29 cellular contexts compared by ENCODE assay signal in the genomic region with DNA sequence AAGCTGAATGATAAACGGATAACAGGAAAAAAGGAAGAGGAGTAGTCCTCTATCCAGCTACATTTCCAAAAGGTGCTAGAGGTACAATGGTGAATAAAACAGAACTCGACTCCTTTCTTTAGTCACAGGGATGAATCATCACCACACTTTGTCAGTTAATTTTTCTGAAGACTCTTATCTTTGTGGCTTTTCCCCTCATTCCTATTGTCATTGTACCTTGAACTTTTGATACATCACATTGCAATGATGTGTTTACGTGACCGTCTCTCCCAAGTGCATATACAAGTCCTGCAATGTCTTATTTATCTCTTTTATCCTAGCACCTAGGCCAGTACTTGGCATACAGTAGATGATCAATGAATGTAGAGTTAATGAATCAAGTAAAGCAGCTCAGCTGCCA.
"Had no signal": no experiment of that assay in that cellular context is flagged by ENCODE, and none has a peak within 500 bp of the region (broad histone marks: within the 10 kb centered on the region; RNA-seq: fewer than 3 reads in every experiment).

No MANE protein-coding gene starts in this region.

- FAIRE-seq: small intestine had no signal

- H3K4me3 Mint-ChIP-seq: natural killer cell; nephron; neural progenitor cell; stimulated activated memory B cell treated with anti-CD40 and anti-IgM and Interleukin-4, amounts not matched to agents 10 μg/mL and 1 μg/mL and 100 μg/mL, for 72 hours; stimulated activated naive CD8-positive, alpha-beta T cell treated with anti-CD3 and anti-CD28 coated beads, Interleukin-15, amount 100 ng/mL, for 72 hours; type B pancreatic cell had no signal

- H2AFZ ChIP-seq: neural progenitor cell, parathyroid adenoma had no signal

- DNase-seq: natural killer cell; occipital lobe; ovary; posterior cingulate gyrus; psoas muscle; right cardiac atrium; right lobe of liver; sigmoid colon; small intestine; stimulated activated CD4-positive, alpha-beta T cell treated with anti-CD3 and anti-CD28 coated beads, Interleukin-15, amount 100 ng/mL, for 24 hours; stimulated activated CD4-positive, alpha-beta T cell treated with anti-CD3 and anti-CD28 coated beads, Interleukin-4, amount 100 ng/mL, for 1 hour; stimulated activated CD4-positive, alpha-beta T cell treated with anti-CD3 and anti-CD28 coated beads, Interleukin-4, amount 100 ng/mL, for 4 hours; stimulated activated CD8-positive, alpha-beta memory T cell treated with anti-CD3 and anti-CD28 coated beads, Interleukin-4, amount 100 ng/mL, for 48 hours; stimulated activated naive CD4-positive, alpha-beta T cell; stimulated activated naive CD8-positive, alpha-beta T cell treated with anti-CD3 and anti-CD28 coated beads, Interleukin-15, amount 100 ng/mL, for 72 hours; stimulated activated naive CD8-positive, alpha-beta T cell treated with anti-CD3 and anti-CD28 coated beads, Interleukin-15, Interleukin-2, amounts not matched to agents 100 U/mL and 50 U/mL, for 24 hours; substantia nigra; testis; tibial artery; transverse colon; upper lobe of right lung; uterus had no signal

- H3K36me3 Mint-ChIP-seq: natural killer cell; neural progenitor cell; stimulated activated memory B cell treated with anti-CD40 and anti-IgM and Interleukin-4, amounts not matched to agents 10 μg/mL and 1 μg/mL and 100 μg/mL, for 72 hours; type B pancreatic cell had no signal

- H3K4me2 ChIP-seq: neural progenitor cell had no signal

- H3K9ac ChIP-seq: neural progenitor cell, parathyroid adenoma had no signal

- ATAC-seq: natural killer cell; psoas muscle; right cardiac atrium; right lobe of liver; stimulated activated memory B cell treated with anti-CD40 and anti-IgM and Interleukin-4, amounts not matched to agents 10 μg/mL and 1 μg/mL and 100 μg/mL, for 72 hours; stimulated activated naive CD8-positive, alpha-beta T cell treated with anti-CD3 and anti-CD28 coated beads, Interleukin-15, amount 100 ng/mL, for 72 hours; stimulated activated naive CD8-positive, alpha-beta T cell treated with anti-CD3 and anti-CD28 coated beads, Interleukin-15, Interleukin-2, amounts not matched to agents 100 U/mL and 50 U/mL, for 24 hours; upper lobe of right lung had no signal

- H3K9me3 ChIP-seq: ovary, psoas muscle, right lobe of liver, sigmoid colon, suprapubic skin, testis, tibial artery, transverse colon, upper lobe of right lung, uterus had no signal

- H3K4me3 ChIP-seq: neural progenitor cell, ovary, psoas muscle, right lobe of liver, sigmoid colon, suprapubic skin, testis, tibial artery, transverse colon, upper lobe of right lung, uterus had no signal

- H3K4me1 ChIP-seq: parathyroid adenoma, psoas muscle, right lobe of liver, sigmoid colon, suprapubic skin, testis, tibial artery, transverse colon, upper lobe of right lung, uterus had no signal

- H3K4me1 Mint-ChIP-seq: natural killer cell; neural progenitor cell; stimulated activated memory B cell treated with anti-CD40 and anti-IgM and Interleukin-4, amounts not matched to agents 10 μg/mL and 1 μg/mL and 100 μg/mL, for 72 hours; stimulated activated naive CD8-positive, alpha-beta T cell treated with anti-CD3 and anti-CD28 coated beads, Interleukin-15, amount 100 ng/mL, for 72 hours had no signal

- H3K9me3 Mint-ChIP-seq: natural killer cell; nephron; neural progenitor cell; stimulated activated memory B cell treated with anti-CD40 and anti-IgM and Interleukin-4, amounts not matched to agents 10 μg/mL and 1 μg/mL and 100 μg/mL, for 72 hours; type B pancreatic cell had no signal

- H3K79me2 ChIP-seq: parathyroid adenoma had no signal

- H3K27me3 ChIP-seq: neural progenitor cell, ovary, right lobe of liver, sigmoid colon, suprapubic skin, testis, tibial artery, transverse colon, upper lobe of right lung had no signal

- H3K27ac Mint-ChIP-seq: natural killer cell; nephron; neural progenitor cell; progenitor cell of endocrine pancreas; stimulated activated memory B cell treated with anti-CD40 and anti-IgM and Interleukin-4, amounts not matched to agents 10 μg/mL and 1 μg/mL and 100 μg/mL, for 72 hours; stimulated activated naive CD8-positive, alpha-beta T cell treated with anti-CD3 and anti-CD28 coated beads, Interleukin-15, amount 100 ng/mL, for 72 hours; type B pancreatic cell had no signal

- H3K27ac ChIP-seq: neural progenitor cell, ovary, parathyroid adenoma, psoas muscle, right lobe of liver, sigmoid colon, suprapubic skin, testis, tibial artery, transverse colon, upper lobe of right lung, uterus had no signal

- H3K27me3 Mint-ChIP-seq: progenitor cell of endocrine pancreas; stimulated activated memory B cell treated with anti-CD40 and anti-IgM and Interleukin-4, amounts not matched to agents 10 μg/mL and 1 μg/mL and 100 μg/mL, for 72 hours; stimulated activated naive CD8-positive, alpha-beta T cell treated with anti-CD3 and anti-CD28 coated beads, Interleukin-15, amount 100 ng/mL, for 72 hours; type B pancreatic cell had no signal

- H3K36me3 ChIP-seq: neural progenitor cell, ovary, right lobe of liver, sigmoid colon, suprapubic skin, tibial artery, transverse colon, upper lobe of right lung, uterus had no signal
